In the genomic region with DNA sequence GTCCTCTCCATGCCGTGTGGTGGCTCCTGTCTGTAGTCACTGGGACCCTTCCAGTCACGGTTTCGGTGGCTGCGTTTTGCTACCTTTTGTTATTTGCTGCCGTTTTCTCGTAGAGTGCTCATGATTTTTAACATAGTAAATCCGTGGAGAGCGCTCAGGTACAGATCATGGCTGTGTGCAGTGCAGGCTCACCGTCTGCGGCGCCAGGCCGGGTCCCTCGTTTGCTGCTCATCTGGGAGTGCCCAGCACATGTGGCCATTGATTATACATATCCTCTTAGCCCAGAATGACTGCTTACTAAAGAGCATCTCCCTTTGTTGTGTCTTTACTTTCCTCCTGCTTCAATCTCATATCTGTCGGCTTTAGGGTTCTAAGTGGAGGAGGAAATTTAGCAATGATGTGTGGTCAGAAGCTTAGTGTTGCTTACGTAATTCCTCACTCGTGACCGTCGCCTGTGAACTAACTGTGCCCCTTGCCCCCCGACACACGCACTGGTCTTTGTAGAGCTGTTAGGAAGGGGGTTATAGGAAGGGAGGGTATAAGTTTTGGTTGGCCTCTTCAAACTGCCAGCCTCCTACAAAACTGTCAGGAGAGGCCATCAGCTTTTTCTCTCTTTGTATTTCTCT, we compare ENCODE assay signal across 1 cellular context.
TF ChIP-seq lines count a peak whose summit lies in the region.

No MANE protein-coding gene starts in this region.

TF ChIP-seq in HepG2, 621 proteins besides CTCF, POLR2A, EP300 and RAD21:
- no peak for TF ChIP-seq KMT2A (CRISPR knock-in tag; IDR thresholded peaks at IDR 0.05)
- no peak for TF ChIP-seq ZNF570 (CRISPR knock-in tag; IDR thresholded peaks at IDR 0.05; ENCODE audit: borderline replicate concordance)
- TF ChIP-seq NFKB2 (CRISPR knock-in tag; IDR thresholded peaks at IDR 0.05; ENCODE audit: borderline replicate concordance): no peak
- no peak for TF ChIP-seq REXO4 (CRISPR knock-in tag; IDR thresholded peaks at IDR 0.05; ENCODE audit: borderline replicate concordance)
- TF ChIP-seq GATAD2A (CRISPR knock-in tag; IDR thresholded peaks at IDR 0.05): no peak
- TF ChIP-seq, protein P1, sequence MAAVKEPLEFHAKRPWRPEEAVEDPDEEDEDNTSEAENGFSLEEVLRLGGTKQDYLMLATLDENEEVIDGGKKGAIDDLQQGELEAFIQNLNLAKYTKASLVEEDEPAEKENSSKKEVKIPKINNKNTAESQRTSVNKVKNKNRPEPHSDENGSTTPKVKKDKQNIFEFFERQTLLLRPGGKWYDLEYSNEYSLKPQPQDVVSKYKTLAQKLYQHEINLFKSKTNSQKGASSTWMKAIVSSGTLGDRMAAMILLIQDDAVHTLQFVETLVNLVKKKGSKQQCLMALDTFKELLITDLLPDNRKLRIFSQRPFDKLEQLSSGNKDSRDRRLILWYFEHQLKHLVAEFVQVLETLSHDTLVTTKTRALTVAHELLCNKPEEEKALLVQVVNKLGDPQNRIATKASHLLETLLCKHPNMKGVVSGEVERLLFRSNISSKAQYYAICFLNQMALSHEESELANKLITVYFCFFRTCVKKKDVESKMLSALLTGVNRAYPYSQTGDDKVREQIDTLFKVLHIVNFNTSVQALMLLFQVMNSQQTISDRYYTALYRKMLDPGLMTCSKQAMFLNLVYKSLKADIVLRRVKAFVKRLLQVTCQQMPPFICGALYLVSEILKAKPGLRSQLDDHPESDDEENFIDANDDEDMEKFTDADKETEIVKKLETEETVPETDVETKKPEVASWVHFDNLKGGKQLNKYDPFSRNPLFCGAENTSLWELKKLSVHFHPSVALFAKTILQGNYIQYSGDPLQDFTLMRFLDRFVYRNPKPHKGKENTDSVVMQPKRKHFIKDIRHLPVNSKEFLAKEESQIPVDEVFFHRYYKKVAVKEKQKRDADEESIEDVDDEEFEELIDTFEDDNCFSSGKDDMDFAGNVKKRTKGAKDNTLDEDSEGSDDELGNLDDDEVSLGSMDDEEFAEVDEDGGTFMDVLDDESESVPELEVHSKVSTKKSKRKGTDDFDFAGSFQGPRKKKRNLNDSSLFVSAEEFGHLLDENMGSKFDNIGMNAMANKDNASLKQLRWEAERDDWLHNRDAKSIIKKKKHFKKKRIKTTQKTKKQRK (IDR thresholded peaks at IDR 0.05; ENCODE audit: low read length): no peak
- no peak for TF ChIP-seq MAFF (IDR thresholded peaks at IDR 0.05; ENCODE audit: low read depth, low read length)
- no peak for TF ChIP-seq ZFX (CRISPR knock-in tag; IDR thresholded peaks at IDR 0.05; ENCODE audit: low read depth)
- TF ChIP-seq, protein P2, sequence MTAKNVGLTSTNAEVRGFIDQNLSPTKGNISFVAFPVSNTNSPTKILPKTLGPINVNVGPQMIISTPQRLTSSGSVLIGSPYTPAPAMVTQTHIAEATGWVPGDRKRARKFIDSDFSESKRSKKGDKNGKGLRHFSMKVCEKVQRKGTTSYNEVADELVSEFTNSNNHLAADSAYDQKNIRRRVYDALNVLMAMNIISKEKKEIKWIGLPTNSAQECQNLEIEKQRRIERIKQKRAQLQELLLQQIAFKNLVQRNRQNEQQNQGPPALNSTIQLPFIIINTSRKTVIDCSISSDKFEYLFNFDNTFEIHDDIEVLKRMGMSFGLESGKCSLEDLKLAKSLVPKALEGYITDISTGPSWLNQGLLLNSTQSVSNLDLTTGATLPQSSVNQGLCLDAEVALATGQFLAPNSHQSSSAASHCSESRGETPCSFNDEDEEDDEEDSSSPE (CRISPR knock-in tag; IDR thresholded peaks at IDR 0.05): no peak
- TF ChIP-seq ZNF7 (CRISPR knock-in tag; IDR thresholded peaks at IDR 0.05): no peak
- TF ChIP-seq SNAI1 (CRISPR knock-in tag; IDR thresholded peaks at IDR 0.05; ENCODE audit: borderline replicate concordance): no peak
